In the genomic region with DNA sequence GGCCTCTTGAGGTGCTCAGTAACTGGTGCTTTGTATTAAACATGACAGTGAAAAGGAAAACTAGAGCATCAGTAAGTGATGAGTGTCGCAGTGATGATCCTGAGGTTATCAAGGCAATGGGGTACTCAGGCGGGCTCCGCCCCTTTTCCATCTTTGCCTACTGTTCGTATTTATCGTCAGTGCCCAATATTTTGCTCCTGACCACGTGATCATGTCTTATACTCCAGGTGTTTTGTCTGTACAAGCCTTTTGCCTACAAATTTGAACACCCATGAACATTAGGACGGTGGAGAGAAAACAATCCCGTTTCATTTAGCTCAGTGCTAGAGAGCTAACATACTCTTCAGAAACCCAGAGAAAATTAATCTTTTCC, we compare ENCODE assay signal across 7 cellular contexts. TPM values are rescaled to one million over a fixed set of nuclear protein-coding genes. Genes with fewer than 3 reads are reported as not detected.
DNase-seq lines count a peak whose midpoint lies in the region; FAIRE-seq and TF ChIP-seq lines count a peak whose summit lies in the region.
"Not testable (repeated sequence)": the region's sequence is repeated elsewhere in the genome, so short reads cannot be mapped to it uniquely, and the experiment has no call there.

No MANE protein-coding gene starts in this region.

- TF ChIP-seq POLR2A in endothelial cell of umbilical vein (IDR thresholded peaks at IDR 0.05; ENCODE audit: low read depth, low read length) = not testable (repeated sequence)

- H3F3A ChIP-seq in Loucy (ENCODE audit: low read depth) = not testable (repeated sequence)

- H3K27ac Mint-ChIP-seq in activated T-helper 2 cell treated with anti-CD3 and anti-CD28 coated beads, Interferon-gamma antibody, Interleukin-2, Interleukin-4, amounts not matched to agents 10 μg/mL and 5 μg/mL and 100 μg/mL, durations not matched to agents 14 hours and 24 hours and 36 hours = peak overlapping the region; percentile 94
- H3K27ac Mint-ChIP-seq in progenitor cell of endocrine pancreas = peak overlapping the region; percentile 99

- H3K36me3 Mint-ChIP-seq in activated T-helper 2 cell treated with anti-CD3 and anti-CD28 coated beads, Interferon-gamma antibody, Interleukin-2, Interleukin-4, amounts not matched to agents 10 μg/mL and 5 μg/mL and 100 μg/mL, durations not matched to agents 14 hours and 24 hours and 36 hours (ENCODE audit: low read depth) = peaks cover 17% of the 10 kb centered on the region
- not testable (repeated sequence) for H3K36me3 Mint-ChIP-seq in progenitor cell of endocrine pancreas (ENCODE audit: insufficient read depth)

- not testable (repeated sequence) for H2AFZ ChIP-seq in Loucy (ENCODE audit: low read length); OCI-LY3 (ENCODE audit: low read depth, low read length); endothelial cell of umbilical vein (ENCODE audit: low read depth, low read length)

- H3K9me3 ChIP-seq in Loucy (ENCODE audit: insufficient read depth, low read depth, low read length); OCI-LY3 (ENCODE audit: insufficient read depth, low read length); endothelial cell of umbilical vein (replicated peaks; ENCODE audit: control insufficient read depth, insufficient read depth, low read length): not testable (repeated sequence)

- H3K9ac ChIP-seq in Loucy (ENCODE audit: low read depth, low read length, poor library complexity, severe bottlenecking) (peak overlapping the region; percentile 71), OCI-LY3 (ENCODE audit: low read length) (peak overlapping the region; percentile 62)
- not testable (repeated sequence) for H3K9ac ChIP-seq in endothelial cell of umbilical vein (replicated peaks; ENCODE audit: extremely low read depth, insufficient read depth, low read length)

- not testable (repeated sequence) for DNase-seq in GM12865 (ENCODE audit: low read depth); activated T-helper 2 cell treated with anti-CD3 and anti-CD28 coated beads, Interferon-gamma antibody, Interleukin-2, Interleukin-4, amounts not matched to agents 10 μg/mL and 5 μg/mL and 100 μg/mL, durations not matched to agents 14 hours and 24 hours and 36 hours (ENCODE audit: low spot score); progenitor cell of endocrine pancreas (ENCODE audit: low spot score, unreplicated experiment)
- DNase-seq in endothelial cell of umbilical vein (ENCODE audit: low read depth, low spot score) (peak; percentile 21), left kidney (ENCODE audit: low read depth, low spot score) (peak; percentile 25)

- not testable (repeated sequence) for H4K20me1 ChIP-seq in Loucy (ENCODE audit: insufficient read depth, low read length, poor library complexity, severe bottlenecking); OCI-LY3 (ENCODE audit: insufficient read depth, low read length); endothelial cell of umbilical vein (replicated peaks; ENCODE audit: control insufficient read depth, extremely low read depth, insufficient read depth, low read length)

- H3K27me3 ChIP-seq in Loucy (ENCODE audit: insufficient read depth, low read length, poor library complexity, severe bottlenecking); OCI-LY3 (ENCODE audit: low read depth, low read length); endothelial cell of umbilical vein (ENCODE audit: control insufficient read depth in 2 of 2, insufficient read depth in 2 of 2, low read length in 2 of 2): not testable (repeated sequence)

- peak overlapping the region; percentile 65 for H3K27ac ChIP-seq in OCI-LY3 (ENCODE audit: low read length)
- peak overlapping the region; percentile 68 for H3K27ac ChIP-seq in endothelial cell of umbilical vein (ENCODE audit: insufficient read depth, low read depth, low read length)

- TF ChIP-seq CTCF in GM12865 (IDR thresholded peaks at IDR 0.05; ENCODE audit: insufficient read depth, low read depth, low read length, missing control alignments); Loucy (conservative IDR thresholded peaks at IDR 0.05; ENCODE audit: low read length); OCI-LY3 (IDR thresholded peaks at IDR 0.05; ENCODE audit: low read depth, low read length); endothelial cell of umbilical vein (IDR thresholded peaks at IDR 0.05; ENCODE audit: extremely low read depth in 1 of 2, insufficient read depth in 1 of 2, low read depth in 1 of 2, low read length in 2 of 2); progenitor cell of endocrine pancreas (IDR thresholded peaks at IDR 0.05; ENCODE audit: unreplicated experiment): not testable (repeated sequence)

- not testable (repeated sequence) for H3K36me3 ChIP-seq in Loucy (ENCODE audit: insufficient read depth, low read length); OCI-LY3 (replicated peaks; ENCODE audit: low read depth, low read length); endothelial cell of umbilical vein (ENCODE audit: control insufficient read depth in 2 of 2, extremely low read depth in 1 of 2, insufficient read depth in 2 of 2, low read length in 2 of 2)

- not testable (repeated sequence) for H3K27me3 Mint-ChIP-seq in activated T-helper 2 cell treated with anti-CD3 and anti-CD28 coated beads, Interferon-gamma antibody, Interleukin-2, Interleukin-4, amounts not matched to agents 10 μg/mL and 5 μg/mL and 100 μg/mL, durations not matched to agents 14 hours and 24 hours and 36 hours (ENCODE audit: low read depth); progenitor cell of endocrine pancreas

- H3K9me1 ChIP-seq in endothelial cell of umbilical vein (replicated peaks; ENCODE audit: control insufficient read depth, extremely low read depth, insufficient read depth, low read length) = not testable (repeated sequence)

- intact Hi-C loops in activated T-helper 2 cell treated with anti-CD3 and anti-CD28 coated beads, Interferon-gamma antibody, Interleukin-2, Interleukin-4, amounts not matched to agents 10 μg/mL and 5 μg/mL and 100 μg/mL, durations not matched to agents 14 hours and 24 hours and 36 hours (cut with micrococcal nuclease) = loop anchor here (10.0 kb wide), 1 partner anchor 176 kb away; no protein-coding TSS in a partner anchor
- intact Hi-C loops in endothelial cell of umbilical vein (cut with micrococcal nuclease) = not testable (repeated sequence)

- dilution Hi-C loops in endothelial cell of umbilical vein (cut with MboI; ENCODE audit: extremely low pct_ligation_motif_present, low sequenced_read_pairs) = not testable (repeated sequence)

- H3K9me2 ChIP-seq in Loucy (replicated peaks; ENCODE audit: low read depth, low read length) = not testable (repeated sequence)

- CTCF ChIA-PET in endothelial cell of umbilical vein (lab: Charles Lee) = not testable (repeated sequence)

- H3K4me3 Mint-ChIP-seq in activated T-helper 2 cell treated with anti-CD3 and anti-CD28 coated beads, Interferon-gamma antibody, Interleukin-2, Interleukin-4, amounts not matched to agents 10 μg/mL and 5 μg/mL and 100 μg/mL, durations not matched to agents 14 hours and 24 hours and 36 hours (ENCODE audit: low read depth) = peak overlapping the region; percentile 90
- peak overlapping the region; percentile 90 for H3K4me3 Mint-ChIP-seq in progenitor cell of endocrine pancreas (ENCODE audit: low read depth)

- peaks cover 11% of the 10 kb centered on the region for H3K4me1 Mint-ChIP-seq in activated T-helper 2 cell treated with anti-CD3 and anti-CD28 coated beads, Interferon-gamma antibody, Interleukin-2, Interleukin-4, amounts not matched to agents 10 μg/mL and 5 μg/mL and 100 μg/mL, durations not matched to agents 14 hours and 24 hours and 36 hours (ENCODE audit: low read depth)
- H3K4me1 Mint-ChIP-seq in progenitor cell of endocrine pancreas (ENCODE audit: low read depth) = peaks cover 29% of the 10 kb centered on the region

- POLR2A ChIA-PET in endothelial cell of umbilical vein (lab: Charles Lee) = not testable (repeated sequence)

- H3K4me3 ChIP-seq in GM12865 (ENCODE audit: low read depth, low read length) (peak overlapping the region; percentile 63), Loucy (ENCODE audit: low read length, poor library complexity, severe bottlenecking) (peak overlapping the region; percentile 70), OCI-LY3 (ENCODE audit: low read length) (peak overlapping the region; percentile 73), endothelial cell of umbilical vein (replicated peaks in 1 of 3; ENCODE audit: insufficient read depth in 1 of 3, low read depth in 1 of 3, low read length in 3 of 3) (peak overlapping the region; percentile 29 to 65 (median 47))

- H3K9me3 Mint-ChIP-seq in activated T-helper 2 cell treated with anti-CD3 and anti-CD28 coated beads, Interferon-gamma antibody, Interleukin-2, Interleukin-4, amounts not matched to agents 10 μg/mL and 5 μg/mL and 100 μg/mL, durations not matched to agents 14 hours and 24 hours and 36 hours; progenitor cell of endocrine pancreas (ENCODE audit: low read depth): not testable (repeated sequence)

- not testable (repeated sequence) for H3K4me1 ChIP-seq in Loucy (ENCODE audit: insufficient read depth, low read length, poor library complexity, severe bottlenecking); OCI-LY3 (ENCODE audit: low read length); endothelial cell of umbilical vein (ENCODE audit: control insufficient read depth, extremely low read depth, insufficient read depth, low read length)

- BruUV-seq in endothelial cell of umbilical vein (replicated peaks; lab: Mats Ljungman, UMichigan) = TSS peak; percentile 84

- H3K79me2 ChIP-seq in Loucy (ENCODE audit: insufficient read depth, low read length) = peaks cover 31% of the 10 kb centered on the region; the same call in 1 of the 2 replicates
- not testable (repeated sequence) for H3K79me2 ChIP-seq in OCI-LY3 (ENCODE audit: low read length); endothelial cell of umbilical vein (ENCODE audit: control insufficient read depth, insufficient read depth, low read length)

- H3K4me2 ChIP-seq in Loucy (ENCODE audit: low read depth, low read length, poor library complexity, severe bottlenecking) = peak overlapping the region; percentile 63
- peak overlapping the region; percentile 65 for H3K4me2 ChIP-seq in OCI-LY3 (ENCODE audit: low read length)
- peak overlapping the region; percentile 51 for H3K4me2 ChIP-seq in endothelial cell of umbilical vein (ENCODE audit: insufficient read depth, low read length)

- peak; percentile 68 for FAIRE-seq in endothelial cell of umbilical vein (lab: Jason Lieb, UNC)

RNA-seq across cellular contexts. Expression of gene HSD17B7, which starts 0.5 kb away (rescaled TPM):
- total RNA-seq in activated T-helper 2 cell treated with anti-CD3 and anti-CD28 coated beads, Interferon-gamma antibody, Interleukin-2, Interleukin-4, amounts not matched to agents 10 μg/mL and 5 μg/mL and 100 μg/mL, durations not matched to agents 14 hours and 24 hours and 36 hours = 35.2 and 38.6 TPM in 2 replicates
- total RNA-seq in endothelial cell of umbilical vein (25.6 and 26.6 TPM in 2 replicates), progenitor cell of endocrine pancreas (50.1 and 51.7 TPM in 2 replicates)
- 15.9 and 17.7 TPM in 2 replicates for polyA plus RNA-seq in endothelial cell of umbilical vein
- polyA plus RNA-seq in endothelial cell of umbilical vein (2011; cell fraction: cytosol; rRNA removed) = 17.4 and 19.0 TPM in 2 replicates
- 26.8 and 32.6 TPM in 2 replicates for polyA plus RNA-seq in endothelial cell of umbilical vein (2011; cell fraction: nucleus; rRNA removed)
- 10.1 and 14.8 TPM in 2 replicates for polyA plus RNA-seq in endothelial cell of umbilical vein (2012)
- 30.6 and 40.0 TPM in 2 replicates for polyA minus RNA-seq in endothelial cell of umbilical vein
- polyA minus RNA-seq in endothelial cell of umbilical vein (2011; cell fraction: cytosol; rRNA and poly(A)+ RNA removed) = 9.0 TPM
- polyA minus RNA-seq in endothelial cell of umbilical vein (2011; cell fraction: nucleus; rRNA and poly(A)+ RNA removed) = 21.5 and 32.9 TPM in 2 replicates
